32 cellular contexts compared by ENCODE assay signal in the genomic region with DNA sequence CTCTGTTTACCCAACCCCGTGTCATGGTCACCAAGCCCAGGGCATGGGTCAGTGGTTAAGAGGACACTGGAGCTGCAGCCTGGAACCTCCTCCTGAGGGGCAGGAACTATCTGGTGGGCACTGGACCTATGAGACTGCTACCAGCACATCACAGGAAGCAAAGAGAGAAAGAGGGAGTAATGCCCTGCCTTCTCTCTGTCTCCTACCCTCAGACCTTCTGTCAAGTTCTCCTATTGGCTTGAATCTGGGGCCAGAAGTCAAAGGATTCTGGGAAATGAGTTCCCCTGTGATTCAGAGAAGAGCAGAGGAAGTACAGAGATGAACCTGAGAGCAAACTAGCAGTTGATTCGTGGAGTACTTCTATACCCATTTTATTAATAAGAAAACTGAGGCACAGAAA.
"Had no signal": no experiment of that assay in that cellular context is flagged by ENCODE, and none has a peak within 500 bp of the region (broad histone marks: within the 10 kb centered on the region; RNA-seq: fewer than 3 reads in every experiment).

No MANE protein-coding gene starts in this region.

- H3K4me3 ChIP-seq: cardiac muscle cell had no signal

- H3K36me3 ChIP-seq: brain microvascular endothelial cell, cardiac muscle cell had no signal

- H3K4me1 Mint-ChIP-seq: activated CD4-positive, alpha-beta T cell treated with anti-CD3 and anti-CD28 coated beads for 36 hours; central memory CD8-positive, alpha-beta T cell; IgD-negative memory B cell had no signal

- H3K36me3 Mint-ChIP-seq: activated naive CD4-positive, alpha-beta T cell treated with anti-CD3 and anti-CD28 coated beads, Interleukin-2, amount 50 U/mL, for 72 hours; IgD-negative memory B cell; WTC11 had no signal

- H3K27ac ChIP-seq: brain microvascular endothelial cell, cardiac muscle cell had no signal

- H3K4me3 Mint-ChIP-seq: activated CD4-positive, alpha-beta T cell treated with anti-CD3 and anti-CD28 coated beads for 36 hours; activated CD4-positive, alpha-beta T cell treated with anti-CD3 and anti-CD28 coated beads, Interleukin-2, amount 10 ng/mL, durations not matched to agents 7 days and 5 days; activated naive CD4-positive, alpha-beta T cell treated with anti-CD3 and anti-CD28 coated beads for 36 hours; activated T-cell treated with anti-CD3 and anti-CD28 coated beads, Interleukin-2, amount 50 U/mL, for 24 hours; central memory CD8-positive, alpha-beta T cell; IgD-negative memory B cell; WTC11 had no signal

- DNase-seq: activated CD4-positive, alpha-beta T cell treated with anti-CD3 and anti-CD28 coated beads for 36 hours; activated CD4-positive, alpha-beta T cell treated with anti-CD3 and anti-CD28 coated beads, Interleukin-2, amount 10 ng/mL, durations not matched to agents 7 days and 5 days; activated CD4-positive, alpha-beta T cell treated with anti-CD3 and anti-CD28 coated beads, Interleukin-2, amount 50 U/mL, for 48 hours; activated gamma-delta T cell treated with Interleukin-2 at 50 U/mL for 16 hours; activated naive CD4-positive, alpha-beta T cell treated with anti-CD3 and anti-CD28 coated beads for 36 hours; activated T-cell treated with anti-CD3 and anti-CD28 coated beads, Interleukin-2, amount 50 U/mL, for 24 hours; amniotic stem cell; aorta; brain microvascular endothelial cell; Karpas-422; KBM-7; MV-4-11; NCI-H1092; NCI-H1436 treated with DMSO at 0.1 percent for 48 hours; NCI-H1694 treated with DMSO at 0.1 percent for 48 hours; NCI-H2029; NCI-H2107; NCI-H2171; NCI-H510A; NCI-H526; NCI-H748 treated with DMSO at 0.1 percent for 48 hours; NK-92 treated with Interleukin-12 subunit alpha and Interleukin-12 subunit beta, amount 100 ng/mL, for 24 hours; Right ventricle myocardium superior; SW 1271; T-helper 2 cell; T-helper 9 cell had no signal

- ATAC-seq: activated CD4-positive, alpha-beta T cell treated with anti-CD3 and anti-CD28 coated beads for 36 hours; activated CD4-positive, CD25-positive, alpha-beta regulatory T cell treated with anti-CD3 and anti-CD28 coated beads, Interleukin-2, amount 50 U/mL, for 24 hours; activated naive CD4-positive, alpha-beta T cell treated with anti-CD3 and anti-CD28 coated beads, Interleukin-2, amount 50 U/mL, for 72 hours; WTC11 had no signal

- H3K27ac Mint-ChIP-seq: activated CD4-positive, alpha-beta T cell treated with anti-CD3 and anti-CD28 coated beads for 36 hours; activated CD4-positive, alpha-beta T cell treated with anti-CD3 and anti-CD28 coated beads, Interleukin-2, amount 10 ng/mL, durations not matched to agents 7 days and 5 days; activated naive CD4-positive, alpha-beta T cell treated with anti-CD3 and anti-CD28 coated beads for 36 hours; activated naive CD4-positive, alpha-beta T cell treated with anti-CD3 and anti-CD28 coated beads, Interleukin-2, amount 50 U/mL, for 72 hours; activated T-cell treated with anti-CD3 and anti-CD28 coated beads, Interleukin-2, amount 50 U/mL, for 24 hours; IgD-negative memory B cell; WTC11 had no signal

- H3K9me3 Mint-ChIP-seq: activated CD4-positive, alpha-beta T cell treated with anti-CD3 and anti-CD28 coated beads, Interleukin-2, amount 10 ng/mL, durations not matched to agents 7 days and 5 days; activated naive CD4-positive, alpha-beta T cell treated with anti-CD3 and anti-CD28 coated beads for 36 hours; activated naive CD4-positive, alpha-beta T cell treated with anti-CD3 and anti-CD28 coated beads, Interleukin-2, amount 50 U/mL, for 72 hours; activated T-cell treated with anti-CD3 and anti-CD28 coated beads, Interleukin-2, amount 50 U/mL, for 24 hours; central memory CD8-positive, alpha-beta T cell; WTC11 had no signal

- H3K27me3 ChIP-seq: brain microvascular endothelial cell, cardiac muscle cell had no signal
